ENCODE assay signal across 1 cellular context in the genomic region with DNA sequence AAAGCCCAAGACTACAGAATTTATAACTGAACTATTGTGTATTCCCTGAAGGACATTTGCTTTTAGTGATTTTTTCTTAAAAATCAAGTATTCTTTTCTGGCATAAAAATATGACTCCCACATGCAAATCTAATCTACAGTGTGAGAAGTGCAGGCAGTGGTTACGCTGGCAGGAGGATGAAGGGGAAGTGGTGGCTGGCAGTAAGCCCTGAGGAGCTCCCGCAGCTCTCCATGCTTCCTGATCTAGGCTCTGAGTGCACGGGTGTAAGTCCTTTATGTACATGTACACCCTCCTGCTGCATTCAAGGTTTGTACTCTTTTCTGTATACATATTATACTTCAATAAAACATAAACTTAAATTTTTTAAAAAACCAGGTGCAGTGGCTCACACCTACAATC.
A peak's percentile ranks its signal among the peaks of the same experiment; 100 is the strongest.
TF ChIP-seq lines count a peak whose summit lies in the region.

No MANE protein-coding gene starts in this region.

TF ChIP-seq in K562, 482 proteins besides CTCF, POLR2A, EP300 and RAD21 (continued from another document):
- TF ChIP-seq SPI1 (IDR thresholded peaks at IDR 0.05; ENCODE audit: borderline replicate concordance, low read depth, low read length), result peak; percentile 78
- no peak for TF ChIP-seq HNRNPH1 (optimal IDR thresholded peaks at IDR 0.05; ENCODE audit: low read depth, low read length)
- no peak for TF ChIP-seq ZNF165 (CRISPR knock-in tag; IDR thresholded peaks at IDR 0.05; ENCODE audit: borderline replicate concordance)
